14 cellular contexts compared by ENCODE assay signal in the genomic region with DNA sequence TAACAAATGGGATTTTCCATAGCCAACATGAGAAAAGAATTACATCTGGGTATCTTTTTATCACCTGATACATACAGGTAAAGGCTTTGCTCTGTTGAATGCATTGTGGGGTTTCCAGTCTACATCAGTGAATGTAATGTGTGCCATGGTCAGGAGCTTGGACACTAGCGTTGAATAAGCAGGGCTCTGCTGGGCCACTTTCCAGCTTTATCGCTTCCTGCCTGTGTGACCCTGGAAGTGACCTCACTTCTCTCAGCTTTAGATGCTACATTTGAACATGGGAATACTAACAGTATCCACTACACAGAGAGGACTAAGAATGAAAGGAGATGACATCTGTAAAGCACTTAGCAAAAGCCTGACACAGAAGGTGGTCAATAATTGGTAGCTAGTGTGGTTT. TPM values are rescaled to one million over a fixed set of nuclear protein-coding genes. Genes with fewer than 3 reads are reported as not detected.
DNase-seq lines count a peak whose midpoint lies in the region; ATAC-seq and TF ChIP-seq lines count a peak whose summit lies in the region.
"Had no signal": no experiment of that assay in that cellular context is flagged by ENCODE, and none has a peak within 500 bp of the region (broad histone marks: within the 10 kb centered on the region; RNA-seq: fewer than 3 reads in every experiment).

No MANE protein-coding gene starts in this region.

- H3K4me3 ChIP-seq in right atrium auricular region (no peak overlapping the region), gastroesophageal sphincter (no peak overlapping the region), muscle layer of duodenum (ENCODE audit: low read depth in 1 of 2, low read length in 2 of 2) (no peak overlapping the region)
- H3K4me3 ChIP-seq: GM23248 had no signal

- H3K27me3 ChIP-seq in right atrium auricular region (no peaks in the 10 kb centered on the region), gastroesophageal sphincter (no peaks in the 10 kb centered on the region), muscle layer of duodenum (ENCODE audit: low read depth, low read length) (no peaks in the 10 kb centered on the region)

- DNase-seq in right atrium auricular region (ENCODE audit: low spot score) (no peak), left ventricle myocardium superior (no peak), dermis microvascular lymphatic vessel endothelial cell (ENCODE audit: low read depth in 2 of 2) (peak; percentile 90 to 91), NCI-H345 (lab: John Stamatoyannopoulos, UW) (no peak)
- DNase-seq: C1 segment of cervical spinal cord; Calu3; CD4-positive, alpha-beta T cell; DMS 273 treated with DMSO at 0.1 percent for 48 hours; GM23248 had no signal

- no peak for ATAC-seq in left ventricle myocardium superior
- ATAC-seq in gastroesophageal sphincter, result no peak
- ATAC-seq in GM21576 (IDR thresholded peaks at IDR 0.05; ENCODE audit: unreplicated experiment), result no peak
- ATAC-seq: HCT116 had no signal

- H3K27ac ChIP-seq in right atrium auricular region (peak overlapping the region; percentile 44 to 89), gastroesophageal sphincter (peak overlapping the region; percentile 1 to 92 (median 88)), muscle layer of duodenum (ENCODE audit: low read length) (peak overlapping the region; percentile 35)
- H3K27ac ChIP-seq: GM23248, HL-60 had no signal

- intact Hi-C loops in left ventricle myocardium superior (cut with micrococcal nuclease), result no loop called here

- TF ChIP-seq EP300 in gastroesophageal sphincter (IDR thresholded peaks at IDR 0.05), result no peak

- WGBS in gastroesophageal sphincter (ENCODE audit: low coverage in 1 of 2), 2 donors, result 65 to 71% methylated on average over 1 to 2 of the region's 2 CpGs

- H3K9me3 ChIP-seq in right atrium auricular region (no peaks in the 10 kb centered on the region), gastroesophageal sphincter (no peaks in the 10 kb centered on the region), muscle layer of duodenum (ENCODE audit: control insufficient read depth in 1 of 2, low read length in 2 of 2) (no peaks in the 10 kb centered on the region)

- no peak for TF ChIP-seq CTCF in right atrium auricular region (IDR thresholded peaks at IDR 0.05)
- no peak for TF ChIP-seq CTCF in gastroesophageal sphincter (IDR thresholded peaks at IDR 0.05)

- H3K4me1 ChIP-seq in right atrium auricular region (peaks cover 0 to 15% of the 10 kb centered on the region in 2 donors), gastroesophageal sphincter (peaks cover 0 to 56% (median 21%) of the 10 kb centered on the region in 3 donors), muscle layer of duodenum (ENCODE audit: control insufficient read depth in 1 of 2, insufficient read depth in 2 of 2, low read length in 2 of 2) (peaks cover 0 to 5% of the 10 kb centered on the region in 2 donors)

- no peaks in the 10 kb centered on the region for H3K36me3 ChIP-seq in right atrium auricular region
- H3K36me3 ChIP-seq in gastroesophageal sphincter, result no peaks in the 10 kb centered on the region
- H3K36me3 ChIP-seq in muscle layer of duodenum (ENCODE audit: control insufficient read depth in 1 of 2, insufficient read depth in 2 of 2, low read length in 2 of 2), result peaks cover 0 to 3% of the 10 kb centered on the region in 2 donors

- TF ChIP-seq POLR2A in gastroesophageal sphincter (IDR thresholded peaks at IDR 0.05), result no peak

RNA-seq across cellular contexts. Expression of a gene that starts 40.1 kb away (rescaled TPM):
- total RNA-seq in right atrium auricular region, result 10 to 100 TPM; 13.6 to 14.6 TPM
- total RNA-seq in left ventricle myocardium superior, result 10.1 TPM
- total RNA-seq in dermis microvascular lymphatic vessel endothelial cell, result 12.5 and 17.1 TPM in 2 replicates
- 10 to 100 TPM; 13.7 to 33.3 (median 20.0) TPM for total RNA-seq in gastroesophageal sphincter

RNA-seq across cellular contexts. Expression of a gene that starts 42.0 kb away (rescaled TPM):
- 10 to 100 TPM; 29.8 to 34.5 TPM for total RNA-seq in right atrium auricular region
- 24.4 TPM for total RNA-seq in left ventricle myocardium superior
- 7.4 and 12.4 TPM in 2 replicates for total RNA-seq in dermis microvascular lymphatic vessel endothelial cell
- 10 to 100 TPM; 26.1 to 47.2 (median 28.5) TPM for total RNA-seq in gastroesophageal sphincter

Comparison
In these comparisons a context has a peak if more than half of its experiments do, and no peak if none do; other contexts are left out.
1. DNase-seq: peak in dermis microvascular lymphatic vessel endothelial cell (2 of 2); none in right atrium auricular region (single experiment), left ventricle myocardium superior (single experiment) and NCI-H345 (single experiment).
2. H3K27ac ChIP-seq: peak in every context shown above with its lines; median percentile 88 in gastroesophageal sphincter; 66 in right atrium auricular region; 35 in muscle layer of duodenum.